Comparison of ENCODE assay signal across 1 cellular context in genomic region chr20:16929756-16930155, GRCh38.
A peak's percentile ranks its signal among the peaks of the same experiment; 100 is the strongest.
TF ChIP-seq lines count a peak whose summit lies in the region.

No MANE protein-coding gene starts in this region.

TF ChIP-seq in IMR-90, 13 proteins besides CTCF, POLR2A, EP300 and RAD21:
- TF ChIP-seq RFX5 (IDR thresholded peaks at IDR 0.05; ENCODE audit: low read depth, low read length) (no peak), NFE2L2 (IDR thresholded peaks at IDR 0.05; ENCODE audit: low read depth, low read length) (no peak), USF2 (IDR thresholded peaks at IDR 0.05; ENCODE audit: low read depth, low read length) (no peak), RCOR1 (IDR thresholded peaks at IDR 0.05; ENCODE audit: insufficient replicate concordance, low read length) (no peak), BHLHE40 (IDR thresholded peaks at IDR 0.05; ENCODE audit: low read depth, low read length) (no peak), ELK1 (IDR thresholded peaks at IDR 0.05; ENCODE audit: borderline replicate concordance, low read depth, low read length) (no peak), FOS (IDR thresholded peaks at IDR 0.05; ENCODE audit: low read depth, low read length) (0 out of 2 replicates have a peak, but pooled peaks have one; percentile 20), CEBPB (IDR thresholded peaks at IDR 0.05; ENCODE audit: low read depth, low read length) (0 out of 2 replicates have a peak, but pooled peaks have one; percentile 5), MAFK (IDR thresholded peaks at IDR 0.05; ENCODE audit: low read depth, low read length) (no peak)
